39 cellular contexts compared by ENCODE assay signal in the genomic region with DNA sequence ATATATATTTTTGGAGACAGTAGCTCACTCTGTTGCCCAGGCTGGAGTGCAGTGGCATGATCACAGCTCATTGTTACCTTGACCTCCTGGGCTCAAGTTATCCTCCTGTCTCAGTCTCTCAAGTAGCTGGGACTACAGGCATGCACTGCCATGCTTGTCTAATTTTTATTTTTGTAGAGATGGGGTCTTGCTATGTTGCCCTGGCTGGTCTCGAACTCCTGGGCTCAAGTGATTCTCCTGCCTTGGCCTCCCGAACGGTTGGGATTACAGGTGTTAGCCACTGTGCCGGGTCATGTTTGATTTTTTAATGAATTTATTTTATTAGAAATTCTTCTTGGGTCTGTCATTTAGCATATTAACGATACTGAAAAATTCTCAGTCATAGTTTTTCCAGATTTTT.
"Had no signal": no experiment of that assay in that cellular context is flagged by ENCODE, and none has a peak within 500 bp of the region (broad histone marks: within the 10 kb centered on the region; RNA-seq: fewer than 3 reads in every experiment).

No MANE protein-coding gene starts in this region.

- H3K4me1 Mint-ChIP-seq: activated CD4-positive, alpha-beta T cell treated with anti-CD3 and anti-CD28 coated beads for 36 hours; activated CD4-positive, alpha-beta T cell treated with anti-CD3 and anti-CD28 coated beads, Interleukin-2, amount 10 ng/mL, durations not matched to agents 7 days and 5 days; activated naive CD8-positive, alpha-beta T cell treated with anti-CD3 and anti-CD28 coated beads for 36 hours; activated T-helper 17 cell treated with anti-CD3 and anti-CD28 coated beads, Interleukin-2, amount 50 U/mL, for 72 hours; central memory CD8-positive, alpha-beta T cell had no signal

- H3K4me1 ChIP-seq: adrenal gland, body of pancreas, breast epithelium had no signal

- H3K36me3 ChIP-seq: adrenal gland, brain microvascular endothelial cell, breast epithelium had no signal

- DNase-seq: activated CD4-positive, alpha-beta memory T cell treated with anti-CD3 and anti-CD28 coated beads for 36 hours; activated CD4-positive, alpha-beta T cell treated with anti-CD3 and anti-CD28 coated beads for 1 hour; activated CD4-positive, alpha-beta T cell treated with anti-CD3 and anti-CD28 coated beads for 36 hours; activated CD4-positive, alpha-beta T cell treated with anti-CD3 and anti-CD28 coated beads for 48 hours; activated CD4-positive, alpha-beta T cell treated with anti-CD3 and anti-CD28 coated beads, Interleukin-2, amount 10 ng/mL, durations not matched to agents 7 days and 5 days; activated CD4-positive, CD25-positive, alpha-beta regulatory T cell; activated CD8-positive, alpha-beta memory T cell treated with anti-CD3 and anti-CD28 coated beads, Interleukin-2, amount 50 U/mL, for 4 hours; activated CD8-positive, alpha-beta T cell treated with anti-CD3 and anti-CD28 coated beads for 36 hours; activated effector memory CD4-positive, alpha-beta T cell treated with anti-CD3 and anti-CD28 coated beads, Interleukin-2, amount 50 U/mL, for 16 hours; activated gamma-delta T cell treated with Interleukin-2 at 50 U/mL for 16 hours; activated naive CD4-positive, alpha-beta T cell; activated naive CD4-positive, alpha-beta T cell treated with anti-CD3 and anti-CD28 coated beads for 36 hours; activated naive CD4-positive, alpha-beta T cell treated with anti-CD3 and anti-CD28 coated beads, Interleukin-2, amount 50 U/mL, for 16 hours; activated naive CD8-positive, alpha-beta T cell treated with anti-CD3 and anti-CD28 coated beads for 36 hours; activated T-cell treated with anti-CD3 and anti-CD28 coated beads for 4 hours; activated T-cell treated with anti-CD3 and anti-CD28 coated beads, Interleukin-2, amount 50 U/mL, for 1 hour; activated T-cell treated with anti-CD3 and anti-CD28 coated beads, Interleukin-2, amount 50 U/mL, for 4 hours; activated T-cell treated with anti-CD3 and anti-CD28 coated beads, Interleukin-2, amount 50 U/mL, for 72 hours; adrenal gland; amniotic stem cell; aorta; body of pancreas; brain microvascular endothelial cell; caudate nucleus; cerebellar nuclear complex; T-helper 1 cell; T-helper 2 cell; T-helper 9 cell had no signal

- H3K4me3 Mint-ChIP-seq: activated CD4-positive, alpha-beta memory T cell treated with anti-CD3 and anti-CD28 coated beads for 36 hours; activated CD4-positive, alpha-beta T cell treated with anti-CD3 and anti-CD28 coated beads for 36 hours; activated CD4-positive, alpha-beta T cell treated with anti-CD3 and anti-CD28 coated beads, Interleukin-2, amount 10 ng/mL, durations not matched to agents 7 days and 5 days; activated CD8-positive, alpha-beta T cell treated with anti-CD3 and anti-CD28 coated beads for 36 hours; activated naive CD4-positive, alpha-beta T cell treated with anti-CD3 and anti-CD28 coated beads for 36 hours; activated naive CD8-positive, alpha-beta T cell treated with anti-CD3 and anti-CD28 coated beads for 36 hours; activated T-cell treated with anti-CD3 and anti-CD28 coated beads, Interleukin-2, amount 50 U/mL, for 4 hours; activated T-cell treated with anti-CD3 and anti-CD28 coated beads, Interleukin-2, amount 50 U/mL, for 72 hours; activated T-helper 1 cell treated with anti-CD3 and anti-CD28 coated beads, Interleukin-12 subunit alpha, Interleukin-12 subunit beta, Interleukin-2, Interleukin-4 antibody, amounts not matched to agents 30 ng/mL and 10 ng/mL and 1 ng/mL, durations not matched to agents 14 hours and 24 hours and 36 hours; activated T-helper 17 cell treated with anti-CD3 and anti-CD28 coated beads, Interleukin-2, amount 50 U/mL, for 72 hours; central memory CD8-positive, alpha-beta T cell; T-helper 1 cell treated with Interleukin-12 subunit alpha and Interleukin-12 subunit beta and Interleukin-4 antibody, amounts not matched to agents 30 μg/mL and 1 μg/mL, for 36 hours; T-helper 2 cell treated with Interferon-gamma antibody and Interleukin-4, amounts not matched to agents 5 μg/mL and 100 μg/mL, for 36 hours had no signal

- H3K27ac Mint-ChIP-seq: activated CD4-positive, alpha-beta memory T cell treated with anti-CD3 and anti-CD28 coated beads for 36 hours; activated CD4-positive, alpha-beta T cell treated with anti-CD3 and anti-CD28 coated beads for 36 hours; activated CD8-positive, alpha-beta T cell treated with anti-CD3 and anti-CD28 coated beads for 36 hours; activated naive CD4-positive, alpha-beta T cell treated with anti-CD3 and anti-CD28 coated beads for 36 hours; activated naive CD4-positive, alpha-beta T cell treated with anti-CD3 and anti-CD28 coated beads, Interleukin-2, amount 50 U/mL, for 72 hours; activated naive CD8-positive, alpha-beta T cell treated with anti-CD3 and anti-CD28 coated beads for 36 hours; activated T-cell treated with anti-CD3 and anti-CD28 coated beads, Interleukin-2, amount 50 U/mL, for 72 hours; activated T-helper 1 cell treated with anti-CD3 and anti-CD28 coated beads, Interleukin-12 subunit alpha, Interleukin-12 subunit beta, Interleukin-2, Interleukin-4 antibody, amounts not matched to agents 30 ng/mL and 10 ng/mL and 1 ng/mL, durations not matched to agents 14 hours and 24 hours and 36 hours; activated T-helper 17 cell treated with anti-CD3 and anti-CD28 coated beads, Interleukin-2, amount 50 U/mL, for 72 hours; T-helper 1 cell treated with Interleukin-12 subunit alpha and Interleukin-12 subunit beta and Interleukin-4 antibody, amounts not matched to agents 30 μg/mL and 1 μg/mL, for 36 hours; T-helper 2 cell treated with Interferon-gamma antibody and Interleukin-4, amounts not matched to agents 5 μg/mL and 100 μg/mL, for 36 hours had no signal

- H3K36me3 Mint-ChIP-seq: activated CD4-positive, alpha-beta memory T cell treated with anti-CD3 and anti-CD28 coated beads for 36 hours; activated naive CD4-positive, alpha-beta T cell treated with anti-CD3 and anti-CD28 coated beads, Interleukin-2, amount 50 U/mL, for 72 hours; activated naive CD8-positive, alpha-beta T cell treated with anti-CD3 and anti-CD28 coated beads for 36 hours had no signal

- H3K9me3 Mint-ChIP-seq: activated CD4-positive, alpha-beta memory T cell treated with anti-CD3 and anti-CD28 coated beads for 36 hours; activated CD4-positive, alpha-beta T cell treated with anti-CD3 and anti-CD28 coated beads, Interleukin-2, amount 10 ng/mL, durations not matched to agents 7 days and 5 days; activated CD8-positive, alpha-beta T cell treated with anti-CD3 and anti-CD28 coated beads for 36 hours; activated naive CD4-positive, alpha-beta T cell treated with anti-CD3 and anti-CD28 coated beads for 36 hours; activated naive CD4-positive, alpha-beta T cell treated with anti-CD3 and anti-CD28 coated beads, Interleukin-2, amount 50 U/mL, for 72 hours; activated naive CD8-positive, alpha-beta T cell treated with anti-CD3 and anti-CD28 coated beads for 36 hours; activated T-cell treated with anti-CD3 and anti-CD28 coated beads, Interleukin-2, amount 50 U/mL, for 4 hours; activated T-cell treated with anti-CD3 and anti-CD28 coated beads, Interleukin-2, amount 50 U/mL, for 72 hours; activated T-helper 1 cell treated with anti-CD3 and anti-CD28 coated beads, Interleukin-12 subunit alpha, Interleukin-12 subunit beta, Interleukin-2, Interleukin-4 antibody, amounts not matched to agents 30 ng/mL and 10 ng/mL and 1 ng/mL, durations not matched to agents 14 hours and 24 hours and 36 hours; activated T-helper 17 cell treated with anti-CD3 and anti-CD28 coated beads, Interleukin-2, amount 50 U/mL, for 72 hours; central memory CD8-positive, alpha-beta T cell; T-helper 1 cell treated with Interleukin-12 subunit alpha and Interleukin-12 subunit beta and Interleukin-4 antibody, amounts not matched to agents 30 μg/mL and 1 μg/mL, for 36 hours; T-helper 2 cell treated with Interferon-gamma antibody and Interleukin-4, amounts not matched to agents 5 μg/mL and 100 μg/mL, for 36 hours had no signal

- H3K9me3 ChIP-seq: adrenal gland, body of pancreas, breast epithelium had no signal

- FAIRE-seq: astrocyte, TTC549 had no signal

- H3K27ac ChIP-seq: adrenal gland, body of pancreas, brain microvascular endothelial cell, breast epithelium, VCaP had no signal

- ATAC-seq: activated CD4-positive, alpha-beta T cell treated with anti-CD3 and anti-CD28 coated beads for 36 hours; activated CD4-positive, CD25-positive, alpha-beta regulatory T cell treated with anti-CD3 and anti-CD28 coated beads, Interleukin-2, amount 50 U/mL, for 24 hours; activated CD8-positive, alpha-beta T cell treated with anti-CD3 and anti-CD28 coated beads for 36 hours; activated naive CD4-positive, alpha-beta T cell treated with anti-CD3 and anti-CD28 coated beads, Interleukin-2, amount 50 U/mL, for 72 hours; activated T-cell treated with anti-CD3 and anti-CD28 coated beads, Interleukin-2, amount 50 U/mL, for 4 hours; activated T-cell treated with anti-CD3 and anti-CD28 coated beads, Interleukin-2, amount 50 U/mL, for 72 hours; activated T-helper 17 cell treated with anti-CD3 and anti-CD28 coated beads, Interleukin-2, amount 50 U/mL, for 72 hours; body of pancreas had no signal

- H3K27me3 ChIP-seq: adrenal gland, body of pancreas, brain microvascular endothelial cell, breast epithelium had no signal

- H3K4me3 ChIP-seq: adrenal gland, body of pancreas, breast epithelium had no signal
